Comparison of ENCODE assay signal across 22 cellular contexts in genomic region chr9:137748741-137749140, GRCh38.
"Had no signal": no experiment of that assay in that cellular context is flagged by ENCODE, and none has a peak within 500 bp of the region (broad histone marks: within the 10 kb centered on the region; RNA-seq: fewer than 3 reads in every experiment).

No MANE protein-coding gene starts in this region.

- H3K4me1 ChIP-seq: breast epithelium had no signal

- H3K9me3 ChIP-seq: breast epithelium had no signal

- H3K9me3 Mint-ChIP-seq: activated B cell treated with CpG ODN at 0.5 μM for 24 hours; activated CD4-positive, alpha-beta memory T cell treated with anti-CD3 and anti-CD28 coated beads, Interleukin-2, amount 10 ng/mL, durations not matched to agents 7 days and 5 days; activated naive CD4-positive, alpha-beta T cell treated with anti-CD3 and anti-CD28 coated beads, Interleukin-2, amount 50 U/mL, for 24 hours had no signal

- H3K27me3 ChIP-seq: breast epithelium had no signal

- ATAC-seq: PC-3, T-helper 17 cell had no signal

- H3K27ac Mint-ChIP-seq: activated B cell treated with CpG ODN at 0.5 μM for 24 hours; activated CD4-positive, alpha-beta memory T cell treated with anti-CD3 and anti-CD28 coated beads, Interleukin-2, amount 10 ng/mL, durations not matched to agents 7 days and 5 days; activated CD4-positive, alpha-beta T cell treated with anti-CD3 and anti-CD28 coated beads, Interleukin-2, amount 10 ng/mL, durations not matched to agents 24 days and 14 days; activated naive CD4-positive, alpha-beta T cell treated with anti-CD3 and anti-CD28 coated beads, Interleukin-2, amount 50 U/mL, for 24 hours; activated T-helper 2 cell treated with anti-CD3 and anti-CD28 coated beads, Interferon-gamma antibody, Interleukin-2, Interleukin-4, amounts not matched to agents 10 μg/mL and 5 μg/mL and 100 μg/mL, durations not matched to agents 14 hours and 24 hours and 36 hours; T-helper 17 cell had no signal

- H3K27me3 Mint-ChIP-seq: activated B cell treated with CpG ODN at 0.5 μM for 24 hours; activated CD4-positive, alpha-beta memory T cell treated with anti-CD3 and anti-CD28 coated beads, Interleukin-2, amount 10 ng/mL, durations not matched to agents 7 days and 5 days; activated CD4-positive, alpha-beta T cell treated with anti-CD3 and anti-CD28 coated beads, Interleukin-2, amount 10 ng/mL, durations not matched to agents 24 days and 14 days; activated naive CD4-positive, alpha-beta T cell treated with anti-CD3 and anti-CD28 coated beads, Interleukin-2, amount 50 U/mL, for 24 hours; T-helper 17 cell had no signal

- H3K4me3 ChIP-seq: breast epithelium had no signal

- DNase-seq: activated B cell treated with CpG ODN at 0.5 μM for 24 hours; activated CD4-positive, alpha-beta memory T cell treated with anti-CD3 and anti-CD28 coated beads, Interleukin-2, amount 10 ng/mL, durations not matched to agents 7 days and 5 days; activated CD4-positive, alpha-beta T cell treated with anti-CD3 and anti-CD28 coated beads for 1 hour; activated CD4-positive, alpha-beta T cell treated with anti-CD3 and anti-CD28 coated beads, Interleukin-2, amount 10 ng/mL, durations not matched to agents 24 days and 14 days; activated naive CD4-positive, alpha-beta T cell; activated T-cell treated with anti-CD3 and anti-CD28 coated beads for 4 hours; activated T-cell treated with anti-CD3 and anti-CD28 coated beads, Interleukin-2, amount 50 U/mL, for 48 hours; aorta; caudate nucleus; NCI-H1048; NCI-H146; NCI-H187 treated with DMSO at 0.1 percent for 48 hours; NCI-H345; NCI-H510A; NCI-H526 treated with DMSO at 0.1 percent for 48 hours; PC-3; SHP77 treated with DMSO at 0.1 percent for 48 hours; T-helper 17 cell; T1000 had no signal

- H3K4me3 Mint-ChIP-seq: activated B cell treated with CpG ODN at 0.5 μM for 24 hours; activated CD4-positive, alpha-beta memory T cell treated with anti-CD3 and anti-CD28 coated beads, Interleukin-2, amount 10 ng/mL, durations not matched to agents 7 days and 5 days; activated CD4-positive, alpha-beta T cell treated with anti-CD3 and anti-CD28 coated beads, Interleukin-2, amount 10 ng/mL, durations not matched to agents 24 days and 14 days; activated naive CD4-positive, alpha-beta T cell treated with anti-CD3 and anti-CD28 coated beads, Interleukin-2, amount 50 U/mL, for 24 hours; T-helper 17 cell had no signal
